ENCODE assay signal across 11 cellular contexts in the genomic region with DNA sequence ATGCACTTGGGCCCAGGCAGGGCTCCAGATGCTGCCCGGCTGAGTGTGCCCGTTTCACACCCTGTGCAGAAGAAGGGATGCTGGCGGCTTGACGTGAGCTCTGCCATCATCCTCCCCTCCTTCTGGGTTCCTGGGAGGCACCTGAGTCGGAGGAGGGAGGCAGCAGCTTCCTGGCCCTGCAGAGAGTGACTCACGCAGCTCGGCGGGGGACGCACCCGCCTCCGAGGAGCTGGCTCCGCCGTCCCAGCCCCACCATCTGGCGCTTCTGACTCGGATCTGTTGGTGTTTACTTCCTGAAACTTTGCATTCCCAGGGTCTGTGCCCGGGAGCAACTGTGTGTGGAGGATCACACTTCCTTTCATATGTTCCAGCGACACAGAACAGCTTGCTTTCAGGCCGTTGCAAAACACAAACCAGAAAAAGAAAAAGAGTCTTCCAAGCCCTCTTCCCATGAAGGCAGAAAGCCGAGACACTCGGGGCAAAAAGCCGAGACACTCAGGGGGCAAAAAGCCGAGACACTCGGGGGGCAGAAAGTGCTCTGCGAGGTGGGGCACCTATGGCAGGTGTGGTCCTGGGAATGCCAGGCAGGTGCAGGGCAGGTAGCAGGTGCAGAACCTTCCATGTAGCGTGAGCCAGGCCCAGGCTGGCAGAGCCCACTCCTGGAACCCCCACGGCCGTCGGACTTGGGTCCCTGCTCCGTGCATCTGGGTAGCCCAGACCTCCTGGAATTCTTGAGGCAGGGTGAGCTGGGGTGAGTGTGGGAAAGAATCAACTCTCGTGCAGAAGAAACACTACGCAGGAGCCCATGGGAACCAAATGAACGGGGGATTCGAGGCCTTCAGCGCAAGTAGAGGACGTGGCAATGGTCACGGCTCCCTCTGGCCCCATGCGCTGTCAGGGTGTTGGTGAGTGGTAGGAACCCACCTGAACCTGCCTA. TPM values are rescaled to one million over a fixed set of nuclear protein-coding genes. Genes with fewer than 3 reads are reported as not detected.
A peak's percentile ranks its signal among the peaks of the same experiment; 100 is the strongest.
DNase-seq lines count a peak whose midpoint lies in the region; ATAC-seq and TF ChIP-seq lines count a peak whose summit lies in the region.
"Had no signal": no experiment of that assay in that cellular context is flagged by ENCODE, and none has a peak within 500 bp of the region (broad histone marks: within the 10 kb centered on the region; RNA-seq: fewer than 3 reads in every experiment).

No MANE protein-coding gene starts in this region.

- no peaks in the 10 kb centered on the region for H3K27me3 Mint-ChIP-seq in activated CD8-positive, alpha-beta T cell treated with anti-CD3 and anti-CD28 coated beads for 36 hours
- no peaks in the 10 kb centered on the region for H3K27me3 Mint-ChIP-seq in activated CD8-positive, alpha-beta T cell treated with anti-CD3 and anti-CD28 coated beads, Interleukin-2, amount 10 ng/mL, durations not matched to agents 7 days and 5 days (ENCODE audit: low read depth)

- H3K27ac ChIP-seq in RWPE2 (ENCODE audit: poor library complexity, severe bottlenecking), result no peak overlapping the region
- H3K27ac ChIP-seq in foreskin keratinocyte, result no peak overlapping the region
- H3K27ac ChIP-seq in smooth muscle cell (ENCODE audit: low read depth), result no peak overlapping the region

- POLR2A ChIA-PET in activated CD8-positive, alpha-beta T cell treated with anti-CD3 and anti-CD28 coated beads for 36 hours (lab: Charles Lee), result interaction anchor here (1.0 kb wide), 1 partner anchor 15 kb away, joined by 3 read pairs; no protein-coding TSS in a partner anchor
- POLR2A ChIA-PET in activated CD8-positive, alpha-beta T cell treated with anti-CD3 and anti-CD28 coated beads, Interleukin-2, amount 10 ng/mL, durations not matched to agents 7 days and 5 days (lab: Charles Lee), result no interaction called here

- no peaks in the 10 kb centered on the region for H3K36me3 ChIP-seq in RWPE2 (ENCODE audit: low read depth)
- no peaks in the 10 kb centered on the region for H3K36me3 ChIP-seq in smooth muscle cell (ENCODE audit: low read depth)

- intact Hi-C loops in activated CD8-positive, alpha-beta T cell treated with anti-CD3 and anti-CD28 coated beads for 36 hours (cut with micrococcal nuclease), result no loop called here

- H3K4me3 ChIP-seq in RWPE2 (ENCODE audit: severe bottlenecking) (no peak overlapping the region), smooth muscle cell (no peak overlapping the region)

- H3K9me3 Mint-ChIP-seq in activated CD8-positive, alpha-beta T cell treated with anti-CD3 and anti-CD28 coated beads for 36 hours, result peaks cover 3% of the 10 kb centered on the region
- H3K9me3 Mint-ChIP-seq in activated CD8-positive, alpha-beta T cell treated with anti-CD3 and anti-CD28 coated beads, Interleukin-2, amount 10 ng/mL, durations not matched to agents 7 days and 5 days (ENCODE audit: insufficient read depth), result peaks cover 5% of the 10 kb centered on the region
- H3K9me3 Mint-ChIP-seq: CD4-positive, CD25-positive, alpha-beta regulatory T cell had no signal

- no peaks in the 10 kb centered on the region for H3F3A ChIP-seq in smooth muscle cell (ENCODE audit: low read depth)

- no peaks in the 10 kb centered on the region for H3K36me3 Mint-ChIP-seq in activated CD8-positive, alpha-beta T cell treated with anti-CD3 and anti-CD28 coated beads for 36 hours (ENCODE audit: low read depth)
- peaks cover 2% of the 10 kb centered on the region for H3K36me3 Mint-ChIP-seq in activated CD8-positive, alpha-beta T cell treated with anti-CD3 and anti-CD28 coated beads, Interleukin-2, amount 10 ng/mL, durations not matched to agents 7 days and 5 days (ENCODE audit: low read depth)
- H3K36me3 Mint-ChIP-seq: CD4-positive, CD25-positive, alpha-beta regulatory T cell had no signal

- H2AFZ ChIP-seq in smooth muscle cell (ENCODE audit: low read depth), result no peak overlapping the region

- no peak overlapping the region for H3K9ac ChIP-seq in smooth muscle cell (ENCODE audit: low read depth)

- no peaks in the 10 kb centered on the region for H3K9me3 ChIP-seq in RWPE2 (ENCODE audit: severe bottlenecking)
- H3K9me3 ChIP-seq in smooth muscle cell (replicated peaks; ENCODE audit: low read depth), result no peaks in the 10 kb centered on the region

- no peak overlapping the region for H3K27ac Mint-ChIP-seq in activated CD8-positive, alpha-beta T cell treated with anti-CD3 and anti-CD28 coated beads for 36 hours
- H3K27ac Mint-ChIP-seq in activated CD8-positive, alpha-beta T cell treated with anti-CD3 and anti-CD28 coated beads, Interleukin-2, amount 10 ng/mL, durations not matched to agents 7 days and 5 days, result no peak overlapping the region
- H3K27ac Mint-ChIP-seq: activated naive CD4-positive, alpha-beta T cell treated with anti-CD3 and anti-CD28 coated beads, Interleukin-2, amount 50 U/mL, for 72 hours; CD4-positive, CD25-positive, alpha-beta regulatory T cell; progenitor cell of endocrine pancreas had no signal

- H3K4me1 ChIP-seq in RWPE2 (ENCODE audit: insufficient read depth, poor library complexity, severe bottlenecking), result no peaks in the 10 kb centered on the region
- H3K4me1 ChIP-seq in foreskin keratinocyte, result no peaks in the 10 kb centered on the region
- no peaks in the 10 kb centered on the region for H3K4me1 ChIP-seq in smooth muscle cell (ENCODE audit: low read depth)

- DNase-seq in activated CD8-positive, alpha-beta T cell treated with anti-CD3 and anti-CD28 coated beads for 36 hours, result peak; percentile 11
- no peak for DNase-seq in activated CD8-positive, alpha-beta T cell treated with anti-CD3 and anti-CD28 coated beads, Interleukin-2, amount 10 ng/mL, durations not matched to agents 7 days and 5 days
- DNase-seq in RWPE2 (ENCODE audit: low spot score) (peak; percentile 67), foreskin keratinocyte (peak; percentile 2 to 25), smooth muscle cell (lab: John Stamatoyannopoulos, UW; ENCODE audit: unreplicated experiment) (peak; percentile 12), SK-N-DZ (ENCODE audit: low spot score) (no peak)
- DNase-seq in NK-92 treated with Interleukin-12 subunit alpha and Interleukin-12 subunit beta, amount 100 ng/mL, for 24 hours (lab: John Stamatoyannopoulos, UW), result no peak
- DNase-seq: CD4-positive, CD25-positive, alpha-beta regulatory T cell had no signal

- peak overlapping the region; percentile 24 for H3K4me2 ChIP-seq in smooth muscle cell

- no peak overlapping the region for H3K4me3 Mint-ChIP-seq in activated CD8-positive, alpha-beta T cell treated with anti-CD3 and anti-CD28 coated beads for 36 hours
- H3K4me3 Mint-ChIP-seq in activated CD8-positive, alpha-beta T cell treated with anti-CD3 and anti-CD28 coated beads, Interleukin-2, amount 10 ng/mL, durations not matched to agents 7 days and 5 days, result no peak overlapping the region
- H3K4me3 Mint-ChIP-seq: CD4-positive, CD25-positive, alpha-beta regulatory T cell had no signal

- no peak for TF ChIP-seq CTCF in activated CD8-positive, alpha-beta T cell treated with anti-CD3 and anti-CD28 coated beads for 36 hours (IDR thresholded peaks at IDR 0.05)
- TF ChIP-seq CTCF in RWPE2 (IDR thresholded peaks at IDR 0.05; ENCODE audit: poor library complexity, severe bottlenecking) (no peak), foreskin keratinocyte (conservative IDR thresholded peaks at IDR 0.05) (no peak), smooth muscle cell (IDR thresholded peaks at IDR 0.05; ENCODE audit: borderline replicate concordance, insufficient read depth, poor library complexity, severe bottlenecking) (no peak)

- no peaks in the 10 kb centered on the region for H4K20me1 ChIP-seq in smooth muscle cell (ENCODE audit: low read depth)

- H3K27me3 ChIP-seq in RWPE2 (ENCODE audit: insufficient read depth, poor library complexity, severe bottlenecking) (peaks cover 31% of the 10 kb centered on the region), foreskin keratinocyte (no peaks in the 10 kb centered on the region), smooth muscle cell (ENCODE audit: low read depth) (no peaks in the 10 kb centered on the region)

- ATAC-seq in activated CD8-positive, alpha-beta T cell treated with anti-CD3 and anti-CD28 coated beads for 36 hours, result peak; percentile 39
- ATAC-seq in activated CD8-positive, alpha-beta T cell treated with anti-CD3 and anti-CD28 coated beads, Interleukin-2, amount 10 ng/mL, durations not matched to agents 7 days and 5 days, result no peak
- ATAC-seq in RWPE2 (ENCODE audit: low read depth) (peak; percentile 95), foreskin keratinocyte (peak; percentile 32), HG03457 (IDR thresholded peaks at IDR 0.05; ENCODE audit: unreplicated experiment) (no peak)

- H3K4me1 Mint-ChIP-seq in activated CD8-positive, alpha-beta T cell treated with anti-CD3 and anti-CD28 coated beads for 36 hours (ENCODE audit: low read depth), result no peaks in the 10 kb centered on the region
- no peaks in the 10 kb centered on the region for H3K4me1 Mint-ChIP-seq in activated CD8-positive, alpha-beta T cell treated with anti-CD3 and anti-CD28 coated beads, Interleukin-2, amount 10 ng/mL, durations not matched to agents 7 days and 5 days (ENCODE audit: low read depth)
- H3K4me1 Mint-ChIP-seq: CD4-positive, CD25-positive, alpha-beta regulatory T cell had no signal

- CTCF ChIA-PET in activated CD8-positive, alpha-beta T cell treated with anti-CD3 and anti-CD28 coated beads for 36 hours (lab: Charles Lee), result no interaction called here
- CTCF ChIA-PET in activated CD8-positive, alpha-beta T cell treated with anti-CD3 and anti-CD28 coated beads, Interleukin-2, amount 10 ng/mL, durations not matched to agents 7 days and 5 days (lab: Charles Lee), result no interaction called here

- 53% methylated on average over 37 of the region's 37 CpGs for WGBS in smooth muscle cell (ENCODE audit: low lambda C conversion rate)

- no peaks in the 10 kb centered on the region for H3K79me2 ChIP-seq in smooth muscle cell (ENCODE audit: low read depth)

RNA-seq across cellular contexts. Expression of a gene that starts 27.6 kb away (rescaled TPM):
- total RNA-seq in activated CD8-positive, alpha-beta T cell treated with anti-CD3 and anti-CD28 coated beads for 36 hours, result not detected
- total RNA-seq in activated CD8-positive, alpha-beta T cell treated with anti-CD3 and anti-CD28 coated beads, Interleukin-2, amount 10 ng/mL, durations not matched to agents 7 days and 5 days, result not detected
- not detected in 2 replicates for total RNA-seq in foreskin keratinocyte
- polyA plus RNA-seq in foreskin keratinocyte, result not detected in 2 replicates
- 1.1 TPM in 1 of 2 replicates, not detected in the other for total RNA-seq in smooth muscle cell
- 1.1 and 1.3 TPM in 2 replicates for polyA plus RNA-seq in smooth muscle cell
- polyA plus RNA-seq in SK-N-DZ (2014; cell fraction: cytosol; rRNA removed), result not detected in 2 replicates
- not detected in 2 replicates for polyA plus RNA-seq in SK-N-DZ (2014; cell fraction: nucleus; rRNA removed)

Comparison
In these comparisons a context has a peak if more than half of its experiments do, and no peak if none do; other contexts are left out.
1. ATAC-seq: peak in activated CD8-positive, alpha-beta T cell treated with anti-CD3 and anti-CD28 coated beads for 36 hours (single experiment), RWPE2 (single experiment) and foreskin keratinocyte (single experiment); none in activated CD8-positive, alpha-beta T cell treated with anti-CD3 and anti-CD28 coated beads, Interleukin-2, amount 10 ng/mL, durations not matched to agents 7 days and 5 days (single experiment) and HG03457 (single experiment).
2. DNase-seq: peak in activated CD8-positive, alpha-beta T cell treated with anti-CD3 and anti-CD28 coated beads for 36 hours (single experiment), RWPE2 (single experiment), foreskin keratinocyte (2 of 2) and smooth muscle cell (single experiment); none in activated CD8-positive, alpha-beta T cell treated with anti-CD3 and anti-CD28 coated beads, Interleukin-2, amount 10 ng/mL, durations not matched to agents 7 days and 5 days (single experiment), NK-92 treated with Interleukin-12 subunit alpha and Interleukin-12 subunit beta, amount 100 ng/mL, for 24 hours (single experiment) and SK-N-DZ (single experiment).